ENCODE assay signal across 2 cellular contexts in the genomic region with DNA sequence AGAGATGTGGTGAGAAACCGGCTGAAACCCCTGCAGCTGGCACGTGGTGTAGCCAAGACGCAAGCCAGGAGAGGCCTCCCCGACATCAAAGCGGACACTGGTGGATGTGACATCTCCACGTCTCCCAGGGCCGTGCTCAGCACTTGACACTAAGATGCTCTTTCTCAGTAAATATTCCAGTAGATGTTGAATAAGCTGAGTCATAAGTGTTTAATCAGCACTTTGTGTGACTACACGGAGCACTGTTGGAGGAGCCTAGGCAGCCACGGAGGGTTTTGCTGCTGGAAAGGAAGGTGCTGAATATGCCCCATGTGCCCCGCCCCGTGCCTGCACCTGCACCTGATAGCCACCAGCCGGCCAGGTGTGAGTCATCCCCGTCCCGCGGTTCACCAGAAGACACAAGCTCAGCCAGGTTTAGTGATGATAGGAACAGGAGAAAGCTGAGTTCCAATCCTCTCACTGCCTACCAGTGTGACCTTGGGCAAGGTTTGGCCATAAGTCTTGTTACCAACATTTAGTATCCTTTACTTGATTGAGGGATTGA.
A peak's percentile ranks its signal among the peaks of the same experiment; 100 is the strongest.
TF ChIP-seq lines count a peak whose summit lies in the region.

No MANE protein-coding gene starts in this region.

TF ChIP-seq in IMR-90, 13 proteins besides CTCF, POLR2A, EP300 and RAD21:
- TF ChIP-seq CEBPB (IDR thresholded peaks at IDR 0.05; ENCODE audit: low read depth, low read length) (no peak), MAFK (IDR thresholded peaks at IDR 0.05; ENCODE audit: low read depth, low read length) (peak; percentile 35; the same call in 1 of the 2 replicates)
TF ChIP-seq in IMR-90: peak in this region for 1.

TF ChIP-seq in H1, 55 proteins besides CTCF, POLR2A, EP300 and RAD21:
- no peak for TF ChIP-seq CBX5 (IDR thresholded peaks at IDR 0.05; ENCODE audit: low read depth, low read length)
- TF ChIP-seq BACH1 (IDR thresholded peaks at IDR 0.05; ENCODE audit: low read length), result peak; percentile 49; the same call in 1 of the 2 replicates
- no peak for TF ChIP-seq YY1 (IDR thresholded peaks at IDR 0.05; ENCODE audit: low read depth, low read length)
- no peak for TF ChIP-seq CHD2 (IDR thresholded peaks at IDR 0.05; ENCODE audit: low read length)
- no peak for TF ChIP-seq TAF7 (optimal IDR thresholded peaks at IDR 0.05; ENCODE audit: borderline replicate concordance, low read depth, low read length)
- TF ChIP-seq, protein P1, sequence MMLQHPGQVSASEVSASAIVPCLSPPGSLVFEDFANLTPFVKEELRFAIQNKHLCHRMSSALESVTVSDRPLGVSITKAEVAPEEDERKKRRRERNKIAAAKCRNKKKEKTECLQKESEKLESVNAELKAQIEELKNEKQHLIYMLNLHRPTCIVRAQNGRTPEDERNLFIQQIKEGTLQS (IDR thresholded peaks at IDR 0.05; ENCODE audit: insufficient read depth, low read depth, low read length), result 0 out of 2 replicates have a peak, but pooled peaks have one; percentile 41
- peak; percentile 89 for TF ChIP-seq JUND (IDR thresholded peaks at IDR 0.05; ENCODE audit: low read length)
- TF ChIP-seq MAFK (IDR thresholded peaks at IDR 0.05; ENCODE audit: low read depth, low read length), result no peak
- TF ChIP-seq, protein P2, sequence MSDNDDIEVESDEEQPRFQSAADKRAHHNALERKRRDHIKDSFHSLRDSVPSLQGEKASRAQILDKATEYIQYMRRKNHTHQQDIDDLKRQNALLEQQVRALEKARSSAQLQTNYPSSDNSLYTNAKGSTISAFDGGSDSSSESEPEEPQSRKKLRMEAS (IDR thresholded peaks at IDR 0.05), result 0 out of 2 replicates have a peak, but pooled peaks have one; percentile 13
- peak; percentile 48; the same call in 1 of the 2 replicates for TF ChIP-seq JUN (IDR thresholded peaks at IDR 0.05; ENCODE audit: low read depth, low read length)
